ENCODE assay signal across 8 cellular contexts in genomic region chr10:64041185-64041988, GRCh38.
DNase-seq lines count a peak whose midpoint lies in the region; ATAC-seq and TF ChIP-seq lines count a peak whose summit lies in the region.

No MANE protein-coding gene starts in this region.

- H3K27me3 ChIP-seq in BJ (ENCODE audit: control insufficient read depth, insufficient read depth, low read length), result no peaks in the 10 kb centered on the region
- H3K27me3 ChIP-seq in duodenal mucosa (ENCODE audit: control insufficient read depth in 1 of 2, insufficient read depth in 2 of 2, low read length in 2 of 2), result no peaks in the 10 kb centered on the region

- H3K4me1 ChIP-seq in duodenal mucosa (ENCODE audit: control insufficient read depth in 1 of 2, insufficient read depth in 2 of 2, low read length in 2 of 2), result peaks cover 3 to 8% of the 10 kb centered on the region in 2 donors

- intact Hi-C loops in activated CD4-positive, alpha-beta memory T cell treated with anti-CD3 and anti-CD28 coated beads for 36 hours (cut with micrococcal nuclease), result loop anchor here (1.0 to 10.0 kb wide), 2 partner anchors 169 to 353 kb away; no protein-coding TSS in a partner anchor

- no peaks in the 10 kb centered on the region for H3K36me3 Mint-ChIP-seq in activated CD4-positive, alpha-beta memory T cell treated with anti-CD3 and anti-CD28 coated beads for 36 hours

- H3K4me1 Mint-ChIP-seq in activated CD4-positive, alpha-beta memory T cell treated with anti-CD3 and anti-CD28 coated beads for 36 hours (ENCODE audit: low read depth), result peaks cover 4% of the 10 kb centered on the region

- H3K27ac Mint-ChIP-seq in activated CD4-positive, alpha-beta memory T cell treated with anti-CD3 and anti-CD28 coated beads for 36 hours, result no peak overlapping the region

- H3K36me3 ChIP-seq in BJ (ENCODE audit: control insufficient read depth, insufficient read depth, low read length), result no peaks in the 10 kb centered on the region
- H3K36me3 ChIP-seq in duodenal mucosa (ENCODE audit: control insufficient read depth in 1 of 2, insufficient read depth in 2 of 2, low read length in 2 of 2), result no peaks in the 10 kb centered on the region

- DNase-seq in BJ (ENCODE audit: low read depth) (peak; percentile 3), GM19238 (ENCODE audit: insufficient read length, low spot score) (peak; percentile 56), NCI-H774 (lab: John Stamatoyannopoulos, UW) (peak; percentile 71), lung microvascular endothelial cell (ENCODE audit: low read depth in 2 of 2) (peak; percentile 73 to 82)
- DNase-seq in activated CD4-positive, alpha-beta memory T cell treated with anti-CD3 and anti-CD28 coated beads for 36 hours, result peak; percentile 89
- DNase-seq in stimulated activated CD8-positive, alpha-beta memory T cell treated with anti-CD3 and anti-CD28 coated beads, Interleukin-12 subunit alpha, Interleukin-12 subunit beta, amount 100 ng/mL, for 24 hours (ENCODE audit: extremely low read depth), result peak; percentile 44

- no peak overlapping the region for H3K9ac ChIP-seq in duodenal mucosa (ENCODE audit: low read depth in 1 of 2, low read length in 2 of 2)

- POLR2A ChIA-PET in BJ (lab: Charles Lee), result no interaction called here
- POLR2A ChIA-PET in activated CD4-positive, alpha-beta memory T cell treated with anti-CD3 and anti-CD28 coated beads for 36 hours (lab: Charles Lee), result no interaction called here

- H3K9me3 Mint-ChIP-seq in activated CD4-positive, alpha-beta memory T cell treated with anti-CD3 and anti-CD28 coated beads for 36 hours, result no peaks in the 10 kb centered on the region

- H3K4me3 ChIP-seq in BJ (ENCODE audit: low read depth, low read length) (no peak overlapping the region), duodenal mucosa (ENCODE audit: low read depth in 1 of 2, low read length in 2 of 2) (peak overlapping the region; percentile 50 to 62)

- H3K27ac ChIP-seq in duodenal mucosa (ENCODE audit: low read depth, low read length), result no peak overlapping the region

- peaks cover 8% of the 10 kb centered on the region for H3K27me3 Mint-ChIP-seq in activated CD4-positive, alpha-beta memory T cell treated with anti-CD3 and anti-CD28 coated beads for 36 hours

- H3K4me3 Mint-ChIP-seq in activated CD4-positive, alpha-beta memory T cell treated with anti-CD3 and anti-CD28 coated beads for 36 hours, result peak overlapping the region; percentile 46

- CTCF ChIA-PET in BJ (lab: Yijun Ruan, JAX), result interaction anchor here (0.7 to 2.8 kb wide), 11 partner anchors 8 to 174 kb away, joined by 3 to 8 read pairs (median 4); no protein-coding TSS in a partner anchor
- CTCF ChIA-PET in activated CD4-positive, alpha-beta memory T cell treated with anti-CD3 and anti-CD28 coated beads for 36 hours (lab: Charles Lee), result interaction anchor here (0.6 to 2.6 kb wide), 20 partner anchors 8 to 698 kb away, joined by 3 to 16 read pairs (median 4); no protein-coding TSS in a partner anchor

- ATAC-seq in HG03354 (IDR thresholded peaks at IDR 0.05; ENCODE audit: poor library complexity, severe bottlenecking, unreplicated experiment), result peak; percentile 96

- no peaks in the 10 kb centered on the region for H3K9me3 ChIP-seq in duodenal mucosa (ENCODE audit: control insufficient read depth in 1 of 2, low read length in 2 of 2)

- peak; percentile 100 for TF ChIP-seq CTCF in BJ (IDR thresholded peaks at IDR 0.05; ENCODE audit: insufficient read depth, low read depth, low read length)

Comparison
In these comparisons a context has a peak if more than half of its experiments do, and no peak if none do; other contexts are left out.
1. DNase-seq: peak in every context shown above with its lines; median percentile 89 in activated CD4-positive, alpha-beta memory T cell treated with anti-CD3 and anti-CD28 coated beads for 36 hours; 78 in lung microvascular endothelial cell; 71 in NCI-H774; 56 in GM19238; 44 in stimulated activated CD8-positive, alpha-beta memory T cell treated with anti-CD3 and anti-CD28 coated beads, Interleukin-12 subunit alpha, Interleukin-12 subunit beta, amount 100 ng/mL, for 24 hours; 3 in BJ.